Comparison of ENCODE assay signal across 8 cellular contexts in genomic region chr1:181151378-181152326, GRCh38.
DNase-seq lines count a peak whose midpoint lies in the region; TF ChIP-seq lines count a peak whose summit lies in the region.

No MANE protein-coding gene starts in this region.

- no peaks in the 10 kb centered on the region for H3K36me3 ChIP-seq in Loucy (ENCODE audit: insufficient read depth, low read length)
- no peaks in the 10 kb centered on the region for H3K36me3 ChIP-seq in transverse colon
- H3K36me3 ChIP-seq in ovary, result no peaks in the 10 kb centered on the region

- no peaks in the 10 kb centered on the region for H4K20me1 ChIP-seq in Loucy (ENCODE audit: insufficient read depth, low read length, poor library complexity, severe bottlenecking)

- WGBS in transverse colon (ENCODE audit: low coverage in 1 of 2), 2 donors, result 62 to 74% methylated on average over 9 to 11 of the region's 11 CpGs
- 65 to 68% (median 67%) methylated on average over 11 of the region's 11 CpGs for WGBS in ovary, 3 donors

- H3K9me3 Mint-ChIP-seq in activated CD4-positive, alpha-beta T cell treated with anti-CD3 and anti-CD28 coated beads, Interleukin-2, amount 10 ng/mL, durations not matched to agents 24 days and 14 days, result peaks cover 7% of the 10 kb centered on the region

- intact Hi-C loops in activated CD4-positive, alpha-beta T cell treated with anti-CD3 and anti-CD28 coated beads, Interleukin-2, amount 10 ng/mL, durations not matched to agents 24 days and 14 days (cut with micrococcal nuclease), result no loop called here
- intact Hi-C loops in transverse colon (cut with DNase I; ENCODE audit: low total_unique reads), result no loop called here
- intact Hi-C loops in ovary (cut with DNase I), result loop anchor here in 1 of 4 donors (10.0 kb wide), 1 partner anchor 627 kb away; no protein-coding TSS in a partner anchor

- DNase-seq in activated CD4-positive, alpha-beta T cell treated with anti-CD3 and anti-CD28 coated beads, Interleukin-2, amount 10 ng/mL, durations not matched to agents 24 days and 14 days, result no peak
- no peak for DNase-seq in activated CD4-positive, alpha-beta T cell treated with anti-CD3 and anti-CD28 coated beads for 1 hour
- peak; percentile 81 for DNase-seq in fibroblast of villous mesenchyme (ENCODE audit: low read depth)
- DNase-seq in transverse colon, result no peak
- no peak for DNase-seq in ovary
- DNase-seq in amygdala (lab: John Stamatoyannopoulos, UW), result no peak
- DNase-seq in HK-2 (ENCODE audit: unreplicated experiment), result no peak

- TF ChIP-seq POLR2A in transverse colon (IDR thresholded peaks at IDR 0.05), result no peak
- TF ChIP-seq POLR2A in ovary (IDR thresholded peaks at IDR 0.05), result no peak

- H3K9ac ChIP-seq in Loucy (ENCODE audit: low read depth, low read length, poor library complexity, severe bottlenecking), result peak overlapping the region; percentile 76

- H2AFZ ChIP-seq in Loucy (ENCODE audit: low read length), result no peak overlapping the region

- H3F3A ChIP-seq in Loucy (ENCODE audit: low read depth), result peaks cover 18% of the 10 kb centered on the region

- H3K27me3 Mint-ChIP-seq in activated CD4-positive, alpha-beta T cell treated with anti-CD3 and anti-CD28 coated beads, Interleukin-2, amount 10 ng/mL, durations not matched to agents 24 days and 14 days, result peaks cover 11% of the 10 kb centered on the region

- H3K4me3 Mint-ChIP-seq in activated CD4-positive, alpha-beta T cell treated with anti-CD3 and anti-CD28 coated beads, Interleukin-2, amount 10 ng/mL, durations not matched to agents 24 days and 14 days, result no peak overlapping the region

- H3K9me2 ChIP-seq in Loucy (replicated peaks; ENCODE audit: low read depth, low read length), result no peaks in the 10 kb centered on the region

- in situ Hi-C loops in transverse colon (cut with MboI; ENCODE audit: low pct_ligation_motif_present in 1 of 4, low pct_unique_long_range_greater_than_20kb in 1 of 4, low sequenced_read_pairs in 3 of 4), result loop anchor here in 3 of 4 donors (25.0 kb wide), 2 partner anchors 264 to 639 kb away; partner anchors contain the start of gene ACBD6 (in 3 of the 3)

- TF ChIP-seq EP300 in transverse colon (IDR thresholded peaks at IDR 0.05; ENCODE audit: low read depth) (no peak), ovary (IDR thresholded peaks at IDR 0.05) (no peak)

- H3K9me3 ChIP-seq in Loucy (ENCODE audit: insufficient read depth, low read depth, low read length) (no peaks in the 10 kb centered on the region), transverse colon (no peaks in the 10 kb centered on the region), ovary (no peaks in the 10 kb centered on the region)

- peaks cover 55% of the 10 kb centered on the region for H3K4me1 ChIP-seq in Loucy (ENCODE audit: insufficient read depth, low read length, poor library complexity, severe bottlenecking)
- peaks cover 9 to 26% (median 15%) of the 10 kb centered on the region in 4 donors for H3K4me1 ChIP-seq in transverse colon
- peaks cover 9% of the 10 kb centered on the region for H3K4me1 ChIP-seq in ovary (ENCODE audit: insufficient read depth)

- TF ChIP-seq CTCF in Loucy (conservative IDR thresholded peaks at IDR 0.05; ENCODE audit: low read length) (no peak), fibroblast of villous mesenchyme (IDR thresholded peaks at IDR 0.05; ENCODE audit: insufficient read depth, low read depth, low read length) (no peak), transverse colon (IDR thresholded peaks at IDR 0.05) (no peak), ovary (IDR thresholded peaks at IDR 0.05) (no peak)

- H3K27me3 ChIP-seq in Loucy (ENCODE audit: insufficient read depth, low read length, poor library complexity, severe bottlenecking) (no peaks in the 10 kb centered on the region), transverse colon (no peaks in the 10 kb centered on the region), ovary (no peaks in the 10 kb centered on the region)

- peaks cover 43% of the 10 kb centered on the region for H3K4me1 Mint-ChIP-seq in activated CD4-positive, alpha-beta T cell treated with anti-CD3 and anti-CD28 coated beads, Interleukin-2, amount 10 ng/mL, durations not matched to agents 24 days and 14 days

- H3K79me2 ChIP-seq in Loucy (ENCODE audit: insufficient read depth, low read length), result no peaks in the 10 kb centered on the region

- no peaks in the 10 kb centered on the region for H3K36me3 Mint-ChIP-seq in activated CD4-positive, alpha-beta T cell treated with anti-CD3 and anti-CD28 coated beads, Interleukin-2, amount 10 ng/mL, durations not matched to agents 24 days and 14 days (ENCODE audit: low read depth)

- H3K27ac ChIP-seq in transverse colon (peak overlapping the region; percentile 76 to 83 (median 80)), ovary (peak overlapping the region in 1 of 2 donors; percentile 63)

- H3K27ac Mint-ChIP-seq in activated CD4-positive, alpha-beta T cell treated with anti-CD3 and anti-CD28 coated beads, Interleukin-2, amount 10 ng/mL, durations not matched to agents 24 days and 14 days, result peak overlapping the region; percentile 48

- H3K4me3 ChIP-seq in Loucy (ENCODE audit: low read length, poor library complexity, severe bottlenecking) (no peak overlapping the region), fibroblast of villous mesenchyme (ENCODE audit: low read depth, low read length) (no peak overlapping the region), transverse colon (no peak overlapping the region), ovary (no peak overlapping the region)

- peak overlapping the region; percentile 85 for H3K4me2 ChIP-seq in Loucy (ENCODE audit: low read depth, low read length, poor library complexity, severe bottlenecking)
